ENCODE assay signal across 9 cellular contexts in the genomic region with DNA sequence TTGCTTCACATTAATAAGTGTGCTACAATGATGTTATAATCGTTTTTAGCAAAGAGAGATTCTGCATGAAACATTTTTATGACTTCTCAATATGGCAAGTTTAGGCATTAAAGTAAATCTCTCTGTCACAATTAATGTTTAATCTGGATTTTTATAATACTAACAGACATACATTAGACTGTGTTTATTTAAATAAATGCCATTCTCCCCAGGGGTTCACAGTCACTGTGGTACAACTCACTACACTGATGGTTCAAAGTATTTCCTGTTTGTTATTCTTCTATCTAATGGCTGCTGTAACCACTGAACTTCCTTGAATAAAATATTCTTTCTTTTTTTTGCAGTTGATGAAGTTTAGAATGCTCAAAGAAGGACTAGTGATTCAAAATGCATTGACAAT. TPM values are rescaled to one million over a fixed set of nuclear protein-coding genes. Genes with fewer than 3 reads are reported as not detected.
"Had no signal": no experiment of that assay in that cellular context is flagged by ENCODE, and none has a peak within 500 bp of the region (broad histone marks: within the 10 kb centered on the region; RNA-seq: fewer than 3 reads in every experiment).

No MANE protein-coding gene starts in this region.

- H3K27ac ChIP-seq: GM23248, HL-60, KMS-11 had no signal

- H3K4me3 ChIP-seq: GM23248 had no signal

- DNase-seq: GM23248, H9, HCEC 1CT, Karpas-422, KBM-7 had no signal

- ATAC-seq: HepG2 had no signal

RNA-seq across cellular contexts. Expression of a gene that starts 59.0 kb away (rescaled TPM):
- total RNA-seq: GM23248, HepG2, HT1080 had no signal
